18 cellular contexts compared by ENCODE assay signal in genomic region chr10:113912582-113912981, GRCh38. TPM values are rescaled to one million over a fixed set of nuclear protein-coding genes. Genes with fewer than 3 reads are reported as not detected.
A peak's percentile ranks its signal among the peaks of the same experiment; 100 is the strongest.
DNase-seq lines count a peak whose midpoint lies in the region; ATAC-seq and TF ChIP-seq lines count a peak whose summit lies in the region.
"Had no signal": no experiment of that assay in that cellular context is flagged by ENCODE, and none has a peak within 500 bp of the region (broad histone marks: within the 10 kb centered on the region; RNA-seq: fewer than 3 reads in every experiment).

No MANE protein-coding gene starts in this region.

- whole genome bisulfite sequencing in upper lobe of left lung, 2 donors, result 79 to 93% methylated on average over 7 of the region's 7 CpGs

- no peaks in the 10 kb centered on the region for H3K27me3 ChIP-seq in A673 (replicated peaks; ENCODE audit: insufficient read depth, low read depth, low read length, poor library complexity)
- H3K27me3 ChIP-seq in left lung, result no peaks in the 10 kb centered on the region
- no peaks in the 10 kb centered on the region for H3K27me3 ChIP-seq in upper lobe of left lung
- H3K27me3 ChIP-seq: BE2C, BLaER1 had no signal

- intact Hi-C loops in A673 (cut with micrococcal nuclease; ENCODE audit: unreplicated experiment), result no loop called here
- intact Hi-C loops in left lung (cut with DNase I), result no loop called here

- POLR2A ChIA-PET in A673 (lab: Charles Lee; ENCODE audit: low non-redundant PET), result no interaction called here

- BruUV-seq in A673 (replicated peaks; lab: Mats Ljungman, UMichigan), result TSS peak; percentile 3

- H3K27ac ChIP-seq in A673 (ENCODE audit: low read depth, low read length, poor library complexity, severe bottlenecking) (no peak overlapping the region), left lung (peak overlapping the region; percentile 21 to 40), upper lobe of left lung (peak overlapping the region in 3 of 4 donors; percentile 3 to 33 (median 18))
- H3K27ac ChIP-seq: 22Rv1, A549, BLaER1, C4-2B had no signal

- no peak for TF ChIP-seq CTCF in A673 (conservative IDR thresholded peaks at IDR 0.05; ENCODE audit: low read depth, low read length)
- no peak for TF ChIP-seq CTCF in left lung (IDR thresholded peaks at IDR 0.05)
- no peak for TF ChIP-seq CTCF in upper lobe of left lung (IDR thresholded peaks at IDR 0.05)

- H3K4me3 ChIP-seq in A673 (ENCODE audit: low read depth, low read length, poor library complexity, severe bottlenecking) (no peak overlapping the region), left lung (no peak overlapping the region), upper lobe of left lung (no peak overlapping the region)
- H3K4me3 ChIP-seq: A549, BLaER1 had no signal

- ATAC-seq in left lung (peak; percentile 63), upper lobe of left lung (ENCODE audit: low FRiP score in 2 of 2) (peak in 1 of 2 donors; percentile 19), GM21515 (IDR thresholded peaks at IDR 0.05; ENCODE audit: unreplicated experiment) (no peak)
- ATAC-seq: A549; CD8-positive, alpha-beta T cell had no signal

- H3K4me1 ChIP-seq in A673 (ENCODE audit: insufficient read depth, low read length, poor library complexity, severe bottlenecking) (peaks cover 13% of the 10 kb centered on the region), left lung (peaks cover 0 to 4% of the 10 kb centered on the region in 2 donors), upper lobe of left lung (peaks cover 0 to 27% (median 8%) of the 10 kb centered on the region in 4 donors)
- H3K4me1 ChIP-seq: BE2C, BLaER1 had no signal

- TF ChIP-seq POLR2A in upper lobe of left lung (IDR thresholded peaks at IDR 0.05), result no peak

- H3K9me3 ChIP-seq in A673 (ENCODE audit: low read depth, low read length, poor library complexity, severe bottlenecking), result no peaks in the 10 kb centered on the region
- no peaks in the 10 kb centered on the region for H3K9me3 ChIP-seq in left lung
- H3K9me3 ChIP-seq in upper lobe of left lung, result no peaks in the 10 kb centered on the region
- H3K9me3 ChIP-seq: A549, BE2C, BLaER1, Caco-2 had no signal

- no peak for TF ChIP-seq EP300 in upper lobe of left lung (IDR thresholded peaks at IDR 0.05)

- CTCF ChIA-PET in A673 (lab: Charles Lee), result no interaction called here

- H3K36me3 ChIP-seq in A673 (ENCODE audit: insufficient read depth, low read length, poor library complexity, severe bottlenecking) (peaks cover 9% of the 10 kb centered on the region), left lung (peaks cover 0 to 23% of the 10 kb centered on the region in 2 donors), upper lobe of left lung (peaks cover 0 to 24% (median 5%) of the 10 kb centered on the region in 4 donors)

- DNase-seq in A673 (ENCODE audit: low spot score), result no peak
- no peak for DNase-seq in left lung
- DNase-seq in upper lobe of left lung, result peak in 1 of 2 donors; percentile 35
- no peak for DNase-seq in activated CD8-positive, alpha-beta memory T cell treated with anti-CD3 and anti-CD28 coated beads for 24 hours
- no peak for DNase-seq in C1 segment of cervical spinal cord (lab: John Stamatoyannopoulos, UW)
- DNase-seq: ACHN; BE2C; Caco-2; Calu3; CD4-positive, alpha-beta T cell; CD8-positive, alpha-beta T cell; DMS79 treated with DMSO at 0.1 percent for 48 hours; GF-D8 had no signal

RNA-seq across cellular contexts. Expression of gene NHLRC2, which starts 58.1 kb away (rescaled TPM):
- total RNA-seq in A673 (2021) (49.7 and 61.9 TPM in 2 replicates), left lung (10 to 100 TPM; 38.0 to 48.2 TPM), upper lobe of left lung (10 to 100 TPM; 24.2 to 55.5 (median 39.7) TPM)

RNA-seq across cellular contexts. Expression of gene DCLRE1A, which starts 58.7 kb away (rescaled TPM):
- total RNA-seq in A673 (2021), result 62.4 and 75.6 TPM in 2 replicates
- 1 to 10 TPM; 8.1 to 8.5 TPM for total RNA-seq in left lung
- total RNA-seq in upper lobe of left lung, result 10 to 100 TPM in 1 of 6 donors, 1 to 10 TPM in 5; 4.0 to 12.4 (median 6.0) TPM
